19 cellular contexts compared by ENCODE assay signal in genomic region chrX:119389854-119390501, GRCh38.
DNase-seq lines count a peak whose midpoint lies in the region; FAIRE-seq and TF ChIP-seq lines count a peak whose summit lies in the region.
"Had no signal": no experiment of that assay in that cellular context is flagged by ENCODE, and none has a peak within 500 bp of the region (broad histone marks: within the 10 kb centered on the region; RNA-seq: fewer than 3 reads in every experiment).

No MANE protein-coding gene starts in this region.

- DNase-seq in D721Med (ENCODE audit: insufficient read length, low spot score): no peak
- DNase-seq in NCI-H524 (lab: John Stamatoyannopoulos, UW): peak; percentile 2 to 62
- no peak for DNase-seq in UCSD-AML1 (lab: John Stamatoyannopoulos, UW; ENCODE audit: unreplicated experiment)
- no peak for DNase-seq in MV-4-11 (lab: John Stamatoyannopoulos, UW)
- DNase-seq in NCI-H1436 treated with DMSO at 0.1 percent for 48 hours (lab: John Stamatoyannopoulos, UW): no peak
- DNase-seq in Ammon's horn (ENCODE audit: low spot score): no peak
- DNase-seq: activated CD4-positive, alpha-beta memory T cell treated with anti-CD3 and anti-CD28 coated beads, Interleukin-2, amount 10 ng/mL, durations not matched to agents 7 days and 5 days; activated T-cell treated with anti-CD3 and anti-CD28 coated beads, Interleukin-2, amount 50 U/mL, for 72 hours; immature natural killer cell; NCI-H2029; NCI-H526 treated with DMSO at 0.1 percent for 48 hours; substantia nigra; SW 1271 had no signal

- H3K4me1 ChIP-seq in duodenal mucosa (ENCODE audit: control insufficient read depth in 1 of 2, insufficient read depth in 2 of 2, low read length in 2 of 2): peaks cover 14 to 15% of the 10 kb centered on the region in 2 donors
- H3K4me1 ChIP-seq in mucosa of rectum (ENCODE audit: control insufficient read depth in 2 of 2, insufficient read depth in 2 of 2, low read length in 2 of 2): peaks cover 0 to 17% of the 10 kb centered on the region in 2 donors

- H3K36me3 ChIP-seq in duodenal mucosa (ENCODE audit: control insufficient read depth in 1 of 2, insufficient read depth in 2 of 2, low read length in 2 of 2) (no peaks in the 10 kb centered on the region), mucosa of rectum (ENCODE audit: control insufficient read depth in 2 of 2, insufficient read depth in 2 of 2, low read length in 2 of 2) (no peaks in the 10 kb centered on the region)

- FAIRE-seq in D721Med (lab: Jason Lieb, UNC): no peak
- FAIRE-seq: endothelial cell of umbilical vein, G401.6 had no signal

- peak overlapping the region; percentile 51 for H3K27ac ChIP-seq in duodenal mucosa (ENCODE audit: low read depth, low read length)
- peak overlapping the region; percentile 29 to 71 for H3K27ac ChIP-seq in mucosa of rectum (ENCODE audit: low read depth in 2 of 2, low read length in 2 of 2)
- H3K27ac ChIP-seq: RWPE1, VCaP had no signal

- H3K4me3 ChIP-seq in duodenal mucosa (ENCODE audit: low read depth in 1 of 2, low read length in 2 of 2): peak overlapping the region; percentile 46 to 48
- peak overlapping the region; percentile 39 to 56 for H3K4me3 ChIP-seq in mucosa of rectum (ENCODE audit: low read length in 2 of 2)

- H3K9me3 ChIP-seq in duodenal mucosa (ENCODE audit: control insufficient read depth in 1 of 2, low read length in 2 of 2) (no peaks in the 10 kb centered on the region), mucosa of rectum (ENCODE audit: control insufficient read depth in 2 of 2, low read length in 2 of 2) (no peaks in the 10 kb centered on the region)

- no peaks in the 10 kb centered on the region for H3K27me3 ChIP-seq in duodenal mucosa (ENCODE audit: control insufficient read depth in 1 of 2, insufficient read depth in 2 of 2, low read length in 2 of 2)
- peaks cover 0 to 4% of the 10 kb centered on the region in 2 donors for H3K27me3 ChIP-seq in mucosa of rectum (ENCODE audit: control insufficient read depth in 2 of 2, insufficient read depth in 2 of 2, low read length in 2 of 2)

- peak; percentile 9 for TF ChIP-seq CTCF in D721Med (IDR thresholded peaks at IDR 0.05; ENCODE audit: insufficient read depth, missing control alignments)

- H3K9ac ChIP-seq in duodenal mucosa (ENCODE audit: low read depth in 1 of 2, low read length in 2 of 2): peak overlapping the region; percentile 30 to 33
- H3K9ac ChIP-seq in mucosa of rectum (ENCODE audit: low read depth in 1 of 2, low read length in 2 of 2): peak overlapping the region in 1 of 2 donors; percentile 37

Comparison
In these comparisons a context has a peak if more than half of its experiments do, and no peak if none do; other contexts are left out.
1. DNase-seq: peak in NCI-H524 (2 of 2); none in D721Med (single experiment), UCSD-AML1 (single experiment), MV-4-11 (single experiment), NCI-H1436 treated with DMSO at 0.1 percent for 48 hours (single experiment) and Ammon's horn (single experiment).